1 cellular context compared by ENCODE assay signal in the genomic region with DNA sequence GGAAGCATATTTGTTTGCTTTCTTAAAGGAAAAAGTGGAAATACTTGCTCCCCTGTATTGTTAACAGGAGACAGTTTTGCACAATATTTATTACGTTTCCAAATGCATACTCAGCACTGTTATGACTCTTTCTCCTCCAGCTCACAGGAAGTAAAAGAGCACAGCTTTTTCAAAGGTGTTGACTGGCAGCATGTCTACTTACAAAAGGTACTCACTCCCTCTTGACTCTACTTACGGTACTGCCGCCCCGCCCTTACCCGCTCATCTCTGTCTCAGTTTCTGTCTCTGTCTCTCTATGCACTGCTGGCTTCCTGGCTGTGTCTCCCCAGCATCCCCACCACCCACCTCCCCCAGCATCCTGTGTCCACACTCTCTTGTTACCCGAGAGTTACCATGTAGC.
TF ChIP-seq lines count a peak whose summit lies in the region.

No MANE protein-coding gene starts in this region.

TF ChIP-seq in GM12878, 131 proteins besides CTCF, POLR2A, EP300 and RAD21 (continued from another document):
- TF ChIP-seq HDAC6 (IDR thresholded peaks at IDR 0.05; ENCODE audit: unreplicated experiment) (no peak), SRF (IDR thresholded peaks at IDR 0.05; ENCODE audit: low read depth in 2 of 2, low read length in 2 of 2) (no peak), TBL1XR1 (IDR thresholded peaks at IDR 0.05; ENCODE audit: low read depth, low read length) (no peak), ESRRA (IDR thresholded peaks at IDR 0.05; ENCODE audit: low read length) (no peak), FOS (IDR thresholded peaks at IDR 0.05; ENCODE audit: borderline replicate concordance, extremely low read depth, insufficient read length) (no peak), MEF2B (IDR thresholded peaks at IDR 0.05; ENCODE audit: partially characterized antibody, poor library complexity, severe bottlenecking) (no peak), PAX8 (IDR thresholded peaks at IDR 0.05) (no peak), SREBF1 (IDR thresholded peaks at IDR 0.05; ENCODE audit: low read length) (no peak)
